ENCODE assay signal across 1 cellular context in genomic region chr9:121150188-121150587, GRCh38.
TF ChIP-seq lines count a peak whose summit lies in the region.

No MANE protein-coding gene starts in this region.

TF ChIP-seq in GM23338, 12 proteins besides CTCF, POLR2A, EP300 and RAD21:
- TF ChIP-seq ZNF462 (CRISPR knock-in tag; IDR thresholded peaks at IDR 0.05) (no peak), EZH2phosphoT487 (IDR thresholded peaks at IDR 0.05; ENCODE audit: unreplicated experiment) (no peak), ZNF114 (CRISPR knock-in tag; IDR thresholded peaks at IDR 0.05) (no peak), EZH2 (IDR thresholded peaks at IDR 0.05; ENCODE audit: low read depth, unreplicated experiment) (no peak), POLR2AphosphoS5 (IDR thresholded peaks at IDR 0.05; ENCODE audit: low read depth) (no peak), STAT1 (IDR thresholded peaks at IDR 0.05; ENCODE audit: unreplicated experiment) (no peak), CREB1 (CRISPR knock-in tag; IDR thresholded peaks at IDR 0.05; ENCODE audit: low read depth) (no peak)
- TF ChIP-seq, protein P1, sequence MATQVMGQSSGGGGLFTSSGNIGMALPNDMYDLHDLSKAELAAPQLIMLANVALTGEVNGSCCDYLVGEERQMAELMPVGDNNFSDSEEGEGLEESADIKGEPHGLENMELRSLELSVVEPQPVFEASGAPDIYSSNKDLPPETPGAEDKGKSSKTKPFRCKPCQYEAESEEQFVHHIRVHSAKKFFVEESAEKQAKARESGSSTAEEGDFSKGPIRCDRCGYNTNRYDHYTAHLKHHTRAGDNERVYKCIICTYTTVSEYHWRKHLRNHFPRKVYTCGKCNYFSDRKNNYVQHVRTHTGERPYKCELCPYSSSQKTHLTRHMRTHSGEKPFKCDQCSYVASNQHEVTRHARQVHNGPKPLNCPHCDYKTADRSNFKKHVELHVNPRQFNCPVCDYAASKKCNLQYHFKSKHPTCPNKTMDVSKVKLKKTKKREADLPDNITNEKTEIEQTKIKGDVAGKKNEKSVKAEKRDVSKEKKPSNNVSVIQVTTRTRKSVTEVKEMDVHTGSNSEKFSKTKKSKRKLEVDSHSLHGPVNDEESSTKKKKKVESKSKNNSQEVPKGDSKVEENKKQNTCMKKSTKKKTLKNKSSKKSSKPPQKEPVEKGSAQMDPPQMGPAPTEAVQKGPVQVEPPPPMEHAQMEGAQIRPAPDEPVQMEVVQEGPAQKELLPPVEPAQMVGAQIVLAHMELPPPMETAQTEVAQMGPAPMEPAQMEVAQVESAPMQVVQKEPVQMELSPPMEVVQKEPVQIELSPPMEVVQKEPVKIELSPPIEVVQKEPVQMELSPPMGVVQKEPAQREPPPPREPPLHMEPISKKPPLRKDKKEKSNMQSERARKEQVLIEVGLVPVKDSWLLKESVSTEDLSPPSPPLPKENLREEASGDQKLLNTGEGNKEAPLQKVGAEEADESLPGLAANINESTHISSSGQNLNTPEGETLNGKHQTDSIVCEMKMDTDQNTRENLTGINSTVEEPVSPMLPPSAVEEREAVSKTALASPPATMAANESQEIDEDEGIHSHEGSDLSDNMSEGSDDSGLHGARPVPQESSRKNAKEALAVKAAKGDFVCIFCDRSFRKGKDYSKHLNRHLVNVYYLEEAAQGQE (IDR thresholded peaks at IDR 0.05; ENCODE audit: unreplicated experiment) = no peak
- TF ChIP-seq, protein P2, sequence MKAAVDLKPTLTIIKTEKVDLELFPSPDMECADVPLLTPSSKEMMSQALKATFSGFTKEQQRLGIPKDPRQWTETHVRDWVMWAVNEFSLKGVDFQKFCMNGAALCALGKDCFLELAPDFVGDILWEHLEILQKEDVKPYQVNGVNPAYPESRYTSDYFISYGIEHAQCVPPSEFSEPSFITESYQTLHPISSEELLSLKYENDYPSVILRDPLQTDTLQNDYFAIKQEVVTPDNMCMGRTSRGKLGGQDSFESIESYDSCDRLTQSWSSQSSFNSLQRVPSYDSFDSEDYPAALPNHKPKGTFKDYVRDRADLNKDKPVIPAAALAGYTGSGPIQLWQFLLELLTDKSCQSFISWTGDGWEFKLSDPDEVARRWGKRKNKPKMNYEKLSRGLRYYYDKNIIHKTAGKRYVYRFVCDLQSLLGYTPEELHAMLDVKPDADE (IDR thresholded peaks at IDR 0.05) = no peak
